In the genomic region with DNA sequence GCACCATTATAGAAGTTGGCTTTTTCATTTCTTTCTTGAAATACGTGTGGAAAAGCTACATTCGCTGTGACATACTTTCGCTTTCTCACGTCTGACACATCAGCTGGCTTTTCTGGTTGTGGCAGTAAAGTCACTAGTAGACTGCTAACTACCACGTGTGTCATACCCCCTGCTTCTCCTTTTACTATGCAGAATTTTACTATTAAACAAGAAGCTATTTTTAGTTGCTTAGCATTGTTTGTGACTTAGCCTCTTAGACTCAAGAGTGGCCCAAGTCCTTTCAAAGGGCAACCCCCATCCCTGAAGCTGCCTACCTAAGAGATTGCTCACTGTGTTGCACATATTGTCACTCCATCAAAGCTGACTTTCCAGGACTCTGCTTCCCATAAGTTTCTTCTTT, we compare ENCODE assay signal across 1 cellular context.
A peak's percentile ranks its signal among the peaks of the same experiment; 100 is the strongest.
TF ChIP-seq lines count a peak whose summit lies in the region.

No MANE protein-coding gene starts in this region.

TF ChIP-seq in K562, 482 proteins besides CTCF, POLR2A, EP300 and RAD21 (continued from another document):
- TF ChIP-seq POLR3G (IDR thresholded peaks at IDR 0.05; ENCODE audit: extremely low read depth, insufficient read length, insufficient replicate concordance) (no peak), XRCC3 (IDR thresholded peaks at IDR 0.05) (no peak), EHMT2 (IDR thresholded peaks at IDR 0.05) (no peak), ZNF274 (IDR thresholded peaks at IDR 0.05; ENCODE audit: borderline replicate concordance, low read depth, low read length) (no peak), CBFA2T3 (IDR thresholded peaks at IDR 0.05) (no peak)
- TF ChIP-seq, protein P1, sequence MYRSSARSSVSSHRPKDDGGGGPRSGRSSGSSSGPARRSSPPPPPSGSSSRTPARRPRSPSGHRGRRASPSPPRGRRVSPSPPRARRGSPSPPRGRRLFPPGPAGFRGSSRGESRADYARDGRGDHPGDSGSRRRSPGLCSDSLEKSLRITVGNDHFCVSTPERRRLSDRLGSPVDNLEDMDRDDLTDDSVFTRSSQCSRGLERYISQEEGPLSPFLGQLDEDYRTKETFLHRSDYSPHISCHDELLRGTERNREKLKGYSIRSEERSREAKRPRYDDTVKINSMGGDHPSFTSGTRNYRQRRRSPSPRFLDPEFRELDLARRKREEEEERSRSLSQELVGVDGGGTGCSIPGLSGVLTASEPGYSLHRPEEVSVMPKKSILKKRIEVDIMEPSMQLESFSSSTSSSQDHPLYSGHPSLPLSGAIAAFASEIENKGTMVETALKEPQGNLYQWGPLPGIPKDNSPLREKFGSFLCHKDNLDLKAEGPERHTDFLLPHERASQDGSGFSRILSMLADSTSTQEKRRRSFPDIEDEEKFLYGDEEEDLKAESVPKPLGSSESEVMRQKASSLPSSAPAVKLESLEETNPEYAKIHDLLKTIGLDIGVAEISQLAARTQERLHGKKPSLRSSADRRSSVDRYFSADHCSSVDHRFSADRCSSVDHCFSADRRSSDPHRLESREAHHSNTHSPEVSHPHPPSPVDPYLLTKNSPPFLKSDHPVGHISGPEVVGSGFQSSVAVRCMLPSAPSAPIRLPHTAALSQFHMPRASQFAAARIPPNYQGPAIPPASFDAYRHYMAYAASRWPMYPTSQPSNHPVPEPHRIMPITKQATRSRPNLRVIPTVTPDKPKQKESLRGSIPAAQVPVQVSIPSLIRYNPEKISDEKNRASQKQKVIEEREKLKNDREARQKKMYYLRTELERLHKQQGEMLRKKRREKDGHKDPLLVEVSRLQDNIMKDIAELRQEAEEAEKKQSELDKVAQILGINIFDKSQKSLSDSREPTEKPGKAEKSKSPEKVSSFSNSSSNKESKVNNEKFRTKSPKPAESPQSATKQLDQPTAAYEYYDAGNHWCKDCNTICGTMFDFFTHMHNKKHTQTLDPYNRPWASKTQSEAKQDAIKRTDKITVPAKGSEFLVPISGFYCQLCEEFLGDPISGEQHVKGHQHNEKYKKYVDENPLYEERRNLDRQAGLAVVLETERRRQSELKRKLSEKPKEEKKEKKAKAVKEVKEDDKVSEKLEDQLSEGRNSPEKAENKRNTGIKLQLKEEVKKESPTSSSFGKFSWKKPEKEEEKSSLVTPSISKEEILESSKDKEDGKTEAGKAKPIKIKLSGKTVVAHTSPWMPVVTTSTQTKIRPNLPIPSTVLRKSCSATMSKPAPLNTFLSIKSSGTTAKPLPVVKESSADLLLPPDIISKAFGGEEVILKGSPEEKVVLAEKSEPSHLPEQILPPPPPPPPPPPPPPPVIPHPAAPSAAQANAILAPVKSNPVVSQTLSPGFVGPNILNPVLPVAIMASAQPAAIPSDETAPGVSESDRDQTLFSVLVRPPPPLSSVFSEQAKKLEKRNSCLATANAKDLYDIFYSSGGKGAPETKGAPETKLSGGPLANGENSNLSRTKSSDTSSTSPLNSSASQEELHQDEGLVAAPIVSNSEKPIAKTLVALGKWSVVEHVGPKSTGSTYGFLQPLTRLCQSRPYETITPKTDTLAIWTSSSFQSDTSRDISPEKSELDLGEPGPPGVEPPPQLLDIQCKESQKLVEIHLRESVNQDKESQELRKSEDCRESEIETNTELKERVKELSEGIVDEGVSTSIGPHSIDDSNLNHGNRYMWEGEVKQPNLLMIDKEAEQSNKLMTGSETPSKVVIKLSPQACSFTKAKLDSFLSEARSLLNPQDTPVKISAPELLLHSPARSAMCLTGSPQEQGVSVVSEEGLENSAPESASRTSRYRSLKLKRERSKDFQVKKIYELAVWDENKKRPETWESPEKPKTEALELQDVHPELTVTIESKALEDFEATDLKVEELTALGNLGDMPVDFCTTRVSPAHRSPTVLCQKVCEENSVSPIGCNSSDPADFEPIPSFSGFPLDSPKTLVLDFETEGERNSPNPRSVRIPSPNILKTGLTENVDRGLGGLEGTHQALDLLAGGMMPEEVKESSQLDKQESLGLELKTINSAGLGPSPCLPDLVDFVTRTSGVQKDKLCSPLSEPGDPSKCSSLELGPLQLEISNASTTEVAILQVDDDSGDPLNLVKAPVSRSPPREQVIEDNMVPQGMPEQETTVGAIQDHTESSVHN (IDR thresholded peaks at IDR 0.05; ENCODE audit: borderline replicate concordance in 1 of 2, low read depth in 1 of 2), result 0 out of 4 replicates have a peak, but pooled peaks of 1 of the 2 experiments have one; percentile 23
